In the genomic region with DNA sequence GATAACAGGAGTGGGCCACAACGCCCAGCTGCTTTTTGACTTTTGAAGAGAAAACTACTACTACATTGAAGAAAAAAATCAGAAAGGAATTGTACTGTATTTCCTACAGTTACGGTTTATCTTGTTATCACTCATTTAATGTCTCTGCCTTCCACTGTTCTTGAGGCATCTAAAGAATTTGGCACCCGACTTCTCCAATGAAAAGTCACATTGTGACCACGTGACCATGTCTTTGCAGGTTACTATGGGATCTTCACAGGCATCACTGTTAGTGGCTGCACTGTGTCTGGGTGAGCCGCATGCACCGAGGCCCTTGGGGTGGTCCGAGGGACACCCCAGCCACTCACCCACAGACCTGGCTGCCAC, we compare ENCODE assay signal across 16 cellular contexts. TPM values are rescaled to one million over a fixed set of nuclear protein-coding genes. Genes with fewer than 3 reads are reported as not detected.
DNase-seq lines count a peak whose midpoint lies in the region; ATAC-seq and TF ChIP-seq lines count a peak whose summit lies in the region.
"Had no signal": no experiment of that assay in that cellular context is flagged by ENCODE, and none has a peak within 500 bp of the region (broad histone marks: within the 10 kb centered on the region; RNA-seq: fewer than 3 reads in every experiment).

No MANE protein-coding gene starts in this region.

- no peak overlapping the region for H4K5ac ChIP-seq in IMR-90 (ENCODE audit: low read depth, low read length)

- H4K91ac ChIP-seq in IMR-90 (ENCODE audit: insufficient read depth, low read depth, low read length) = no peak overlapping the region

- H3K56ac ChIP-seq in IMR-90 (ENCODE audit: extremely low read depth, insufficient read depth, low read length) = no peak overlapping the region

- H3K9me1 ChIP-seq in IMR-90 (ENCODE audit: insufficient read depth, low read length) = peaks cover 26% of the 10 kb centered on the region

- H3K14ac ChIP-seq in IMR-90 (replicated peaks; ENCODE audit: low read depth, low read length) = no peak overlapping the region

- dilution Hi-C loops in IMR-90 (cut with HindIII; ENCODE audit: low sequenced_read_pairs, unreplicated experiment) = no loop called here

- H3K79me1 ChIP-seq in IMR-90 (ENCODE audit: low read depth in 1 of 2, low read length in 2 of 2) = peaks cover 31 to 90% of the 10 kb centered on the region in 2 experiments

- H3K4me3 Mint-ChIP-seq in CD4-positive, alpha-beta T cell = no peak overlapping the region
- no peak overlapping the region for H3K4me3 Mint-ChIP-seq in endodermal cell
- no peak overlapping the region for H3K4me3 Mint-ChIP-seq in stimulated activated naive CD8-positive, alpha-beta T cell treated with anti-CD3 and anti-CD28 coated beads, Interleukin-15, amount 100 ng/mL, for 72 hours
- H3K4me3 Mint-ChIP-seq: naive B cell had no signal

- H2AK5ac ChIP-seq in IMR-90 (ENCODE audit: low read depth, low read length) = 0 out of 2 replicates have a peak overlapping the region, but pooled peaks have one; percentile 2

- no peak for TF ChIP-seq EP300 in sigmoid colon (IDR thresholded peaks at IDR 0.05)

- no peaks in the 10 kb centered on the region for H3K4me1 Mint-ChIP-seq in CD4-positive, alpha-beta T cell (ENCODE audit: low read depth)
- peaks cover 31% of the 10 kb centered on the region for H3K4me1 Mint-ChIP-seq in endodermal cell
- peaks cover 11% of the 10 kb centered on the region for H3K4me1 Mint-ChIP-seq in stimulated activated naive CD8-positive, alpha-beta T cell treated with anti-CD3 and anti-CD28 coated beads, Interleukin-15, amount 100 ng/mL, for 72 hours

- intact Hi-C loops in CD4-positive, alpha-beta T cell (cut with DNase I, micrococcal nuclease) = loop anchor here in 1 of 2 experiments (10.0 kb wide), 1 partner anchor 240 kb away; no protein-coding TSS in a partner anchor
- intact Hi-C loops in IMR-90 (cut with micrococcal nuclease) (loop anchor here (1.0 kb wide), 1 partner anchor 243 kb away; no protein-coding TSS in a partner anchor), sigmoid colon (cut with DNase I) (no loop called here)

- no peaks in the 10 kb centered on the region for H3K27me3 ChIP-seq in CD4-positive, alpha-beta T cell (ENCODE audit: control insufficient read depth, insufficient read depth, low read length)
- H3K27me3 ChIP-seq in IMR-90 (ENCODE audit: control insufficient read depth, insufficient read depth, low read length) (no peaks in the 10 kb centered on the region), endodermal cell (ENCODE audit: control insufficient read depth, insufficient read depth, low read length, poor library complexity, severe bottlenecking) (no peaks in the 10 kb centered on the region), sigmoid colon (no peaks in the 10 kb centered on the region)

- no peak for ATAC-seq in CD4-positive, alpha-beta T cell (ENCODE audit: poor library complexity)
- no peak for ATAC-seq in IMR-90 (ENCODE audit: low read depth)
- no peak for ATAC-seq in HG03175 (IDR thresholded peaks at IDR 0.05; ENCODE audit: unreplicated experiment)
- ATAC-seq in stimulated activated naive CD8-positive, alpha-beta T cell treated with anti-CD3 and anti-CD28 coated beads, Interleukin-15, amount 100 ng/mL, for 72 hours = no peak
- ATAC-seq: left colon, right cardiac atrium had no signal

- H2BK15ac ChIP-seq in IMR-90 (ENCODE audit: low read depth, low read length) = no peak overlapping the region

- no peaks in the 10 kb centered on the region for H3K9me3 ChIP-seq in CD4-positive, alpha-beta T cell (ENCODE audit: control insufficient read depth, low read length)
- H3K9me3 ChIP-seq in IMR-90 (ENCODE audit: control insufficient read depth, insufficient read depth, low read length) (peaks cover 7% of the 10 kb centered on the region; the same call in 1 of the 2 replicates), endodermal cell (ENCODE audit: control insufficient read depth, low read length) (peaks cover 16% of the 10 kb centered on the region), sigmoid colon (no peaks in the 10 kb centered on the region)

- H2AK9ac ChIP-seq in IMR-90 (replicated peaks; ENCODE audit: low read depth, low read length, poor library complexity) = no peak overlapping the region

- TF ChIP-seq POLR2A in IMR-90 (IDR thresholded peaks at IDR 0.05; ENCODE audit: low read depth, low read length) = no peak
- no peak for TF ChIP-seq POLR2A in sigmoid colon (IDR thresholded peaks at IDR 0.05)

- H4K8ac ChIP-seq in IMR-90 (ENCODE audit: low read depth in 2 of 2, low read length in 2 of 2) = peak overlapping the region in 1 of 2 experiments; percentile 33; a peak in 1 of 4 replicates

- no peak for TF ChIP-seq RAD21 in IMR-90 (IDR thresholded peaks at IDR 0.05; ENCODE audit: low read length)

- CTCF ChIA-PET in CD4-positive, alpha-beta T cell (lab: Charles Lee) = interaction anchor here (1.9 kb wide), 1 partner anchor 27 kb away, joined by 5 read pairs; no protein-coding TSS in a partner anchor
- CTCF ChIA-PET in IMR-90 (lab: Yijun Ruan, JAX) = interaction anchor here (0.8 to 1.4 kb wide), 6 partner anchors 12 to 278 kb away, joined by 3 to 7 read pairs (median 3); no protein-coding TSS in a partner anchor

- H3K36me3 ChIP-seq in IMR-90 (ENCODE audit: control insufficient read depth, insufficient read depth, low read length) (peaks cover 61% of the 10 kb centered on the region), endodermal cell (ENCODE audit: control insufficient read depth, insufficient read depth, low read length) (peaks cover 68% of the 10 kb centered on the region), sigmoid colon (peaks cover 0 to 18% (median 11%) of the 10 kb centered on the region in 4 donors)

- peak; percentile 8 for TF ChIP-seq CTCF in CD4-positive, alpha-beta T cell (IDR thresholded peaks at IDR 0.05)
- TF ChIP-seq CTCF in IMR-90 (conservative IDR thresholded peaks at IDR 0.05; ENCODE audit: low read depth, low read length) (no peak), endodermal cell (conservative IDR thresholded peaks at IDR 0.05) (peak; percentile 17), sigmoid colon (IDR thresholded peaks at IDR 0.05) (no peak)

- in situ Hi-C loops in IMR-90 (cut with MboI; ENCODE audit: low sequenced_read_pairs) = no loop called here

- H3K4me1 ChIP-seq in IMR-90 (ENCODE audit: control insufficient read depth, insufficient read depth, low read length) = peaks cover 39% of the 10 kb centered on the region
- peaks cover 18% of the 10 kb centered on the region for H3K4me1 ChIP-seq in endodermal cell (ENCODE audit: control insufficient read depth, insufficient read depth, low read length)
- H3K4me1 ChIP-seq in sigmoid colon = peaks cover 0 to 43% (median 33%) of the 10 kb centered on the region in 4 donors

- no peak overlapping the region for H2BK20ac ChIP-seq in IMR-90 (ENCODE audit: low read depth, low read length)

- no TSS peak for BruUV-seq in IMR-90 (replicated peaks; lab: Mats Ljungman, UMichigan)

- no peaks in the 10 kb centered on the region for H3K27me3 Mint-ChIP-seq in CD4-positive, alpha-beta T cell
- no peaks in the 10 kb centered on the region for H3K27me3 Mint-ChIP-seq in endodermal cell (ENCODE audit: insufficient read depth)
- H3K27me3 Mint-ChIP-seq in stimulated activated naive CD8-positive, alpha-beta T cell treated with anti-CD3 and anti-CD28 coated beads, Interleukin-15, amount 100 ng/mL, for 72 hours = no peaks in the 10 kb centered on the region
- H3K27me3 Mint-ChIP-seq: naive B cell had no signal

- peaks cover 94% of the 10 kb centered on the region for H4K20me1 ChIP-seq in IMR-90 (ENCODE audit: insufficient read depth, low read length)

- no peak overlapping the region for H3K18ac ChIP-seq in IMR-90 (ENCODE audit: low read depth, low read length)

- H3K4me3 ChIP-seq in IMR-90 (ENCODE audit: insufficient read depth, low read depth, low read length) = no peak overlapping the region
- no peak overlapping the region for H3K4me3 ChIP-seq in endodermal cell (ENCODE audit: low read length)
- no peak overlapping the region for H3K4me3 ChIP-seq in sigmoid colon

- H2AFZ ChIP-seq in IMR-90 (replicated peaks; ENCODE audit: low read length, poor library complexity) = no peak overlapping the region

- POLR2A ChIA-PET in CD4-positive, alpha-beta T cell (lab: Charles Lee) = no interaction called here
- POLR2A ChIA-PET in IMR-90 (lab: Charles Lee; ENCODE audit: unreplicated experiment) = no interaction called here

- no peaks in the 10 kb centered on the region for H3K9me3 Mint-ChIP-seq in CD4-positive, alpha-beta T cell
- peaks cover 26% of the 10 kb centered on the region for H3K9me3 Mint-ChIP-seq in endodermal cell
- peaks cover 0 to 14% of the 10 kb centered on the region in 2 donors for H3K9me3 Mint-ChIP-seq in stimulated activated naive CD8-positive, alpha-beta T cell treated with anti-CD3 and anti-CD28 coated beads, Interleukin-15, amount 100 ng/mL, for 72 hours

- H3K4ac ChIP-seq in IMR-90 (ENCODE audit: low read depth, low read length) = no peak overlapping the region

- H3K4me2 ChIP-seq in IMR-90 (ENCODE audit: low read depth, low read length) = no peak overlapping the region
- H3K4me2 ChIP-seq: KMS-11 had no signal

- H2BK120ac ChIP-seq in IMR-90 (ENCODE audit: low read depth, low read length) = no peak overlapping the region

- H3K9ac ChIP-seq in IMR-90 (ENCODE audit: low read depth, low read length) (no peak overlapping the region), endodermal cell (ENCODE audit: extremely low read depth, low read length, poor library complexity, severe bottlenecking) (peak overlapping the region; percentile 7)
- H3K9ac ChIP-seq: KMS-11 had no signal

- H3K27ac Mint-ChIP-seq in CD4-positive, alpha-beta T cell = no peak overlapping the region
- peak overlapping the region; percentile 97 for H3K27ac Mint-ChIP-seq in endodermal cell
- H3K27ac Mint-ChIP-seq in stimulated activated naive CD8-positive, alpha-beta T cell treated with anti-CD3 and anti-CD28 coated beads, Interleukin-15, amount 100 ng/mL, for 72 hours = no peak overlapping the region

- H3K23ac ChIP-seq in IMR-90 (ENCODE audit: low read depth, low read length) = no peak overlapping the region

- H3K36me3 Mint-ChIP-seq in CD4-positive, alpha-beta T cell (ENCODE audit: low read depth) = peaks cover 27% of the 10 kb centered on the region
- peaks cover 52% of the 10 kb centered on the region for H3K36me3 Mint-ChIP-seq in endodermal cell (ENCODE audit: low read depth)

- no peak for DNase-seq in CD4-positive, alpha-beta T cell
- DNase-seq in IMR-90 (no peak), endodermal cell (peak; percentile 86), sigmoid colon (peak; percentile 39)
- no peak for DNase-seq in activated CD8-positive, alpha-beta memory T cell treated with anti-CD3 and anti-CD28 coated beads, Interleukin-2, amount 50 U/mL, for 4 hours
- DNase-seq in stimulated activated CD4-positive, alpha-beta T cell treated with anti-CD3 and anti-CD28 coated beads, Interleukin-1b, Interleukin-23, amount 100 ng/mL, for 48 hours = no peak
- no peak for DNase-seq in stimulated activated naive CD8-positive, alpha-beta T cell treated with anti-CD3 and anti-CD28 coated beads, Interleukin-15, amount 100 ng/mL, for 72 hours
- DNase-seq: activated gamma-delta T cell treated with Interleukin-2 at 50 U/mL for 16 hours, naive B cell, NCI-H524 treated with DMSO at 0.1 percent for 48 hours, T1000 had no signal

- WGBS in IMR-90 (ENCODE audit: extremely low coverage in 2 of 2, insufficient read length in 1 of 2), 2 experiments = 51% methylated on average over 2 of the region's 7 CpGs; no CpG with 5 or more reads in 1 of the 2 experiments
- 61 to 68% methylated on average over 5 to 7 of the region's 7 CpGs for WGBS in endodermal cell (ENCODE audit: insufficient coverage in 1 of 2, insufficient read length in 1 of 2), 2 experiments
- WGBS in sigmoid colon, 2 donors = 84 to 90% methylated on average over 7 of the region's 7 CpGs

- no peak overlapping the region for H3K27ac ChIP-seq in CD4-positive, alpha-beta T cell (ENCODE audit: low read depth, low read length)
- H3K27ac ChIP-seq in IMR-90 (ENCODE audit: insufficient read depth, low read length) (peak overlapping the region; percentile 25; the same call in 1 of the 2 replicates), endodermal cell (ENCODE audit: low read depth, low read length) (no peak overlapping the region), sigmoid colon (peak overlapping the region in 3 of 4 donors; percentile 1 to 19 (median 15))
- H3K27ac ChIP-seq: KMS-11 had no signal

- no peak overlapping the region for H2BK5ac ChIP-seq in IMR-90 (ENCODE audit: low read depth, low read length, poor library complexity, severe bottlenecking)

RNA-seq across cellular contexts. Expression of a gene that starts 26.8 kb away (rescaled TPM):
- 10 to 100 TPM; 26.4 to 27.2 TPM for total RNA-seq in CD4-positive, alpha-beta T cell
- 90.2 and 99.7 TPM in 2 replicates for total RNA-seq in IMR-90 (2012; rRNA removed)
- 135 and 136 TPM in 2 replicates for polyA plus RNA-seq in IMR-90 (2012; rRNA removed)
- polyA plus RNA-seq in IMR-90 (2012; cell fraction: cytosol; rRNA removed) = 134 and 143 TPM in 2 replicates
- polyA plus RNA-seq in IMR-90 (2012; cell fraction: nucleus; rRNA removed; ENCODE audit: low replicate concordance) = 216 and 234 TPM in 2 replicates
- 100 to 1,000 TPM; 191 to 212 TPM for total RNA-seq in endodermal cell
- polyA plus RNA-seq in endodermal cell (2013, experiment 1 of 2) = 54.2 TPM
- 58.4 TPM for polyA plus RNA-seq in endodermal cell (2013, experiment 2 of 2)
- 10 to 100 TPM; 30.1 to 69.2 (median 38.8) TPM for total RNA-seq in sigmoid colon
- polyA plus RNA-seq in sigmoid colon = 100 to 1,000 TPM in 1 of 3 donors, 10 to 100 TPM in 2; 24.6 to 245 (median 31.4) TPM

RNA-seq across cellular contexts. Expression of a gene that starts 44.5 kb away (rescaled TPM):
- total RNA-seq in CD4-positive, alpha-beta T cell = not detected
- not detected in 2 replicates for total RNA-seq in IMR-90 (2012; rRNA removed)
- polyA plus RNA-seq in IMR-90 (2012; rRNA removed) = not detected in 2 replicates
- not detected in 2 replicates for polyA plus RNA-seq in IMR-90 (2012; cell fraction: cytosol; rRNA removed)
- polyA plus RNA-seq in IMR-90 (2012; cell fraction: nucleus; rRNA removed; ENCODE audit: low replicate concordance) = not detected in 2 replicates
- total RNA-seq in endodermal cell = not detected
- not detected for polyA plus RNA-seq in endodermal cell (2013, experiment 1 of 2)
- polyA plus RNA-seq in endodermal cell (2013, experiment 2 of 2) = not detected
- total RNA-seq in sigmoid colon = not detected
- not detected for polyA plus RNA-seq in sigmoid colon
- total RNA-seq: bronchial epithelial cell, left colon, right cardiac atrium had no signal
- polyA plus RNA-seq: right cardiac atrium had no signal

Comparison
In these comparisons a context has a peak if more than half of its experiments do, and no peak if none do; other contexts are left out.
1. DNase-seq: peak in endodermal cell (single experiment) and sigmoid colon (single experiment); none in CD4-positive, alpha-beta T cell (0 of 10), IMR-90 (single experiment), activated CD8-positive, alpha-beta memory T cell treated with anti-CD3 and anti-CD28 coated beads, Interleukin-2, amount 50 U/mL, for 4 hours (single experiment), stimulated activated CD4-positive, alpha-beta T cell treated with anti-CD3 and anti-CD28 coated beads, Interleukin-1b, Interleukin-23, amount 100 ng/mL, for 48 hours (single experiment) and stimulated activated naive CD8-positive, alpha-beta T cell treated with anti-CD3 and anti-CD28 coated beads, Interleukin-15, amount 100 ng/mL, for 72 hours (0 of 2).
2. H3K27ac ChIP-seq: peak in IMR-90 (single experiment) and sigmoid colon (3 of 4); none in CD4-positive, alpha-beta T cell (single experiment) and endodermal cell (single experiment).
3. CTCF ChIP-seq: peak in CD4-positive, alpha-beta T cell (single experiment) and endodermal cell (single experiment); none in IMR-90 (single experiment) and sigmoid colon (0 of 4).